ENCODE assay signal across 19 cellular contexts in the genomic region with DNA sequence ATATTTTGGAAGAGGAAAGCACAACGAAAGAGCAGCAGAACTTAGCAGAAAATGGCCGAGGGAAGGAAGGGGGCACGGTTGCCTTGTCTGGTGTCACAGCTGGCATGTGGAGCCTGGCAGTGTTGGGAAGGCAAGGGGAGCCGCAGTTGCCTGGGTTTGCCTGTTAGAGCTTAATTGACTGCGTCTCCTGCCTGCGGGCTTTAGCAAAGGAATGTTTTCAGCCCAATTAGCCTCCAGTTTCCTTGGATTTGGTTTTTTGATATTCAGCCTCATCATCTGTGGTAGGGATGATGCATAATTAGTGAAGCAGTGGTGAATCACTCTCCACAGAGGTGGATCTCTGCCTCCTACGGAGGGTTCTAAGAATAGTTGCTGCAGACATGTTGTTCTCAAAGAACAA.
A peak's percentile ranks its signal among the peaks of the same experiment; 100 is the strongest.
DNase-seq lines count a peak whose midpoint lies in the region; ATAC-seq, FAIRE-seq and TF ChIP-seq lines count a peak whose summit lies in the region.
"Had no signal": no experiment of that assay in that cellular context is flagged by ENCODE, and none has a peak within 500 bp of the region (broad histone marks: within the 10 kb centered on the region; RNA-seq: fewer than 3 reads in every experiment).

No MANE protein-coding gene starts in this region.

- H3K14ac ChIP-seq in mesenchymal stem cell (ENCODE audit: low read length in 2 of 2): no peak overlapping the region

- TF ChIP-seq CTCF in astrocyte of the spinal cord (IDR thresholded peaks at IDR 0.05; ENCODE audit: low read depth, low read length): no peak

- H3K79me2 ChIP-seq in GM23248 (ENCODE audit: insufficient read depth): no peaks in the 10 kb centered on the region

- H3K9me2 ChIP-seq in GM23248 (ENCODE audit: insufficient read depth): no peaks in the 10 kb centered on the region

- H3K4me2 ChIP-seq in GM23248 (ENCODE audit: unreplicated experiment) (peak overlapping the region; percentile 38), mesenchymal stem cell (ENCODE audit: low read length, poor library complexity, severe bottlenecking) (no peak overlapping the region)

- no peak overlapping the region for H2AK5ac ChIP-seq in mesenchymal stem cell (ENCODE audit: low read length, severe bottlenecking)

- 35 to 39% methylated on average over 7 of the region's 7 CpGs for WGBS in GM23248 (ENCODE audit: low coverage in 1 of 2, low lambda C conversion rate in 2 of 2, missing lambda C conversion rate in 2 of 2), 2 experiments
- 82% methylated on average over 6 of the region's 7 CpGs for WGBS in mesenchymal stem cell
- WGBS in small intestine, 3 donors: 79 to 86% (median 83%) methylated on average over 7 of the region's 7 CpGs

- DNase-seq in GM23248: peak; percentile 72
- DNase-seq in astrocyte of the spinal cord (ENCODE audit: low read depth, low spot score): peak; percentile 64
- DNase-seq in mesenchymal stem cell: no peak
- peak; percentile 23 for DNase-seq in stromal cell of bone marrow (ENCODE audit: low read depth)
- DNase-seq in stimulated activated CD4-positive, alpha-beta T cell treated with anti-CD3 and anti-CD28 coated beads, Interleukin-4, amount 100 ng/mL, for 24 hours: no peak
- DNase-seq in small intestine: no peak
- DNase-seq: activated B cell treated with CpG ODN at 0.5 μM for 24 hours; activated CD8-positive, alpha-beta memory T cell treated with anti-CD3 and anti-CD28 coated beads for 24 hours; activated naive CD8-positive, alpha-beta T cell treated with anti-CD3 and anti-CD28 coated beads, Interleukin-2, amount 50 U/mL, for 24 hours; endodermal cell; left lung; naive B cell; NCI-H1930; psoas muscle; Right ventricle myocardium superior; stimulated activated naive CD4-positive, alpha-beta T cell treated with Interleukin-2 at 50 U/mL for 16 hours had no signal

- no peak overlapping the region for H4K91ac ChIP-seq in mesenchymal stem cell (ENCODE audit: low read length)

- no peak overlapping the region for H3K27ac ChIP-seq in GM23248
- H3K27ac ChIP-seq in mesenchymal stem cell (ENCODE audit: low read length, poor library complexity, severe bottlenecking): no peak overlapping the region
- no peak overlapping the region for H3K27ac ChIP-seq in small intestine (ENCODE audit: low read depth in 1 of 2, low read length in 1 of 2)
- H3K27ac ChIP-seq: left lung, psoas muscle had no signal

- no peaks in the 10 kb centered on the region for H3K36me3 ChIP-seq in GM23248 (ENCODE audit: low read depth)
- no peaks in the 10 kb centered on the region for H3K36me3 ChIP-seq in mesenchymal stem cell (ENCODE audit: control insufficient read depth in 1 of 2, insufficient read depth in 2 of 2, low read depth in 1 of 2, low read length in 2 of 2)
- H3K36me3 ChIP-seq in small intestine (ENCODE audit: control insufficient read depth in 2 of 2, insufficient read depth in 2 of 2, low read length in 2 of 2): no peaks in the 10 kb centered on the region
- H3K36me3 ChIP-seq: left lung had no signal

- H4K20me1 ChIP-seq in GM23248 (ENCODE audit: insufficient read depth): no peaks in the 10 kb centered on the region

- H3K4me1 ChIP-seq in GM23248 (ENCODE audit: insufficient read depth): peaks cover 5% of the 10 kb centered on the region; the same call in 1 of the 2 replicates
- H3K4me1 ChIP-seq in mesenchymal stem cell (ENCODE audit: control insufficient read depth, insufficient read depth, low read depth, low read length): no peaks in the 10 kb centered on the region
- no peaks in the 10 kb centered on the region for H3K4me1 ChIP-seq in small intestine (ENCODE audit: control insufficient read depth in 2 of 2, insufficient read depth in 1 of 2, low read depth in 1 of 2, low read length in 1 of 2)
- H3K4me1 ChIP-seq: left lung, psoas muscle had no signal

- H3K4me3 ChIP-seq in GM23248: no peak overlapping the region
- H3K4me3 ChIP-seq in astrocyte of the spinal cord (ENCODE audit: low read depth, low read length): no peak overlapping the region
- H3K4me3 ChIP-seq in mesenchymal stem cell (ENCODE audit: insufficient read depth in 1 of 2, low read depth in 1 of 2, low read length in 2 of 2): no peak overlapping the region
- H3K4me3 ChIP-seq in small intestine (ENCODE audit: low read depth in 1 of 2, low read length in 2 of 2): no peak overlapping the region
- H3K4me3 ChIP-seq: left lung, psoas muscle had no signal

- no peak for ATAC-seq in GM19463 (IDR thresholded peaks at IDR 0.05; ENCODE audit: unreplicated experiment)
- ATAC-seq in HG03025 (IDR thresholded peaks at IDR 0.05; ENCODE audit: low FRiP score, unreplicated experiment): no peak
- ATAC-seq: activated naive CD8-positive, alpha-beta T cell treated with anti-CD3 and anti-CD28 coated beads, Interleukin-2, amount 50 U/mL, for 24 hours; HepG2; left lung had no signal

- H3K18ac ChIP-seq in mesenchymal stem cell (ENCODE audit: low read depth in 1 of 2, low read length in 2 of 2): no peak overlapping the region

- H3K79me1 ChIP-seq in mesenchymal stem cell (replicated peaks; ENCODE audit: low read length, poor library complexity, severe bottlenecking): no peaks in the 10 kb centered on the region

- no peak for FAIRE-seq in small intestine (lab: Jason Lieb, UNC)
- FAIRE-seq: HepG2 had no signal

- H3K23ac ChIP-seq in mesenchymal stem cell (ENCODE audit: low read length in 2 of 2): no peak overlapping the region

- no peaks in the 10 kb centered on the region for H3K9me3 ChIP-seq in GM23248 (ENCODE audit: low read depth)
- no peaks in the 10 kb centered on the region for H3K9me3 ChIP-seq in mesenchymal stem cell (ENCODE audit: control insufficient read depth, low read length)
- H3K9me3 ChIP-seq in small intestine (ENCODE audit: control insufficient read depth, low read depth): no peaks in the 10 kb centered on the region
- H3K9me3 ChIP-seq: psoas muscle had no signal

- H3K4ac ChIP-seq in mesenchymal stem cell (ENCODE audit: low read depth in 1 of 2, low read length in 2 of 2): no peak overlapping the region

- H3F3A ChIP-seq in GM23248 (ENCODE audit: insufficient read depth): 0 out of 2 replicates have a peak, but pooled peaks cover 5% of the 10 kb centered on the region

- no peak overlapping the region for H2BK5ac ChIP-seq in mesenchymal stem cell (ENCODE audit: low read depth, low read length, poor library complexity, severe bottlenecking)

- no peak overlapping the region for H2BK12ac ChIP-seq in mesenchymal stem cell (ENCODE audit: low read length in 2 of 2)

- H2AFZ ChIP-seq in GM23248: peak overlapping the region; percentile 48; the same call in 1 of the 2 replicates
- H2AFZ ChIP-seq in mesenchymal stem cell (ENCODE audit: low read depth, low read length): no peak overlapping the region

- H3K27me3 ChIP-seq in GM23248 (replicated peaks; ENCODE audit: insufficient read depth): no peaks in the 10 kb centered on the region
- H3K27me3 ChIP-seq in mesenchymal stem cell (ENCODE audit: control insufficient read depth in 1 of 2, insufficient read depth in 1 of 2, low read length in 2 of 2): no peaks in the 10 kb centered on the region
- H3K27me3 ChIP-seq in small intestine (ENCODE audit: control insufficient read depth in 2 of 2, insufficient read depth in 2 of 2, low read length in 2 of 2): no peaks in the 10 kb centered on the region
- H3K27me3 ChIP-seq: left lung had no signal

- H3K9ac ChIP-seq in GM23248 (no peak overlapping the region), mesenchymal stem cell (ENCODE audit: low read length) (peak overlapping the region; percentile 72)

- H2BK15ac ChIP-seq in mesenchymal stem cell (ENCODE audit: low read depth, poor library complexity, severe bottlenecking): no peak overlapping the region

- in situ Hi-C loops in GM23248 (cut with MboI): no loop called here
- in situ Hi-C loops in astrocyte of the spinal cord (cut with HindIII; ENCODE audit: low sequenced_read_pairs): no loop called here

- H4K8ac ChIP-seq in mesenchymal stem cell (ENCODE audit: low read length): no peak overlapping the region

- H2BK120ac ChIP-seq in mesenchymal stem cell (ENCODE audit: low read depth, low read length): no peak overlapping the region

Comparison
In these comparisons a context has a peak if more than half of its experiments do, and no peak if none do; other contexts are left out.
1. DNase-seq: peak in GM23248 (single experiment), astrocyte of the spinal cord (single experiment) and stromal cell of bone marrow (single experiment); none in mesenchymal stem cell (single experiment), stimulated activated CD4-positive, alpha-beta T cell treated with anti-CD3 and anti-CD28 coated beads, Interleukin-4, amount 100 ng/mL, for 24 hours (single experiment) and small intestine (single experiment).